1 cellular context compared by ENCODE assay signal in genomic region chr12:121719926-121720414, GRCh38.
TF ChIP-seq lines count a peak whose summit lies in the region.

No MANE protein-coding gene starts in this region.

TF ChIP-seq in HEK293, 187 proteins besides CTCF, POLR2A, EP300 and RAD21 (continued from another document and continues in another):
- TF ChIP-seq ZNF529 (tag by site-specific recombination; IDR thresholded peaks at IDR 0.05; ENCODE audit: insufficient replicate concordance) (no peak), ZNF658 (tag by site-specific recombination; IDR thresholded peaks at IDR 0.05) (no peak), ZNF26 (tag by site-specific recombination; IDR thresholded peaks at IDR 0.05) (no peak), ZFP37 (tag by site-specific recombination; IDR thresholded peaks at IDR 0.05) (peak; percentile 55), ZNF621 (tag by site-specific recombination; IDR thresholded peaks at IDR 0.05) (no peak), YY1 (tag by site-specific recombination; IDR thresholded peaks at IDR 0.05) (no peak), YY2 (tag by site-specific recombination; IDR thresholded peaks at IDR 0.05) (no peak), ZNF266 (tag by site-specific recombination; IDR thresholded peaks at IDR 0.05; ENCODE audit: low read depth) (no peak), GLI4 (tag by site-specific recombination; IDR thresholded peaks at IDR 0.05) (0 out of 2 replicates have a peak, but pooled peaks have one; percentile 32), ZNF623 (tag by site-specific recombination; IDR thresholded peaks at IDR 0.05) (no peak), ZNF544 (tag by site-specific recombination; IDR thresholded peaks at IDR 0.05) (no peak), TSHZ1 (tag by site-specific recombination; IDR thresholded peaks at IDR 0.05; ENCODE audit: borderline replicate concordance) (peak; percentile 96), ZNF10 (tag by site-specific recombination; IDR thresholded peaks at IDR 0.05) (peak; percentile 45; the same call in 1 of the 2 replicates), ZFP69B (tag by site-specific recombination; IDR thresholded peaks at IDR 0.05) (peak; percentile 70; the same call in 1 of the 2 replicates), ZNF140 (tag by site-specific recombination; IDR thresholded peaks at IDR 0.05) (no peak), ZNF777 (tag by site-specific recombination; IDR thresholded peaks at IDR 0.05; ENCODE audit: borderline replicate concordance) (no peak), ZNF335 (tag by site-specific recombination; conservative IDR thresholded peaks at IDR 0.05) (peak; percentile 62), ZNF558 (tag by site-specific recombination; IDR thresholded peaks at IDR 0.05) (no peak), KLF10 (tag by site-specific recombination; IDR thresholded peaks at IDR 0.05) (peak; percentile 64), ZNF366 (tag by site-specific recombination; conservative IDR thresholded peaks at IDR 0.05) (peak; percentile 85), ZNF580 (tag by site-specific recombination; IDR thresholded peaks at IDR 0.05) (no peak), SP7 (tag by site-specific recombination; IDR thresholded peaks at IDR 0.05) (peak; percentile 93), ZBTB21 (tag by site-specific recombination; IDR thresholded peaks at IDR 0.05) (peak; percentile 96), HOXD13 (CRISPR knock-in tag; IDR thresholded peaks at IDR 0.05; ENCODE audit: borderline replicate concordance) (no peak), ZNF311 (tag by site-specific recombination; IDR thresholded peaks at IDR 0.05; ENCODE audit: borderline replicate concordance) (no peak), ZFHX2 (tag by site-specific recombination; conservative IDR thresholded peaks at IDR 0.05) (peak; percentile 93), ZNF362 (tag by site-specific recombination; IDR thresholded peaks at IDR 0.05) (no peak), ZNF501 (tag by site-specific recombination; IDR thresholded peaks at IDR 0.05) (0 out of 2 replicates have a peak, but pooled peaks have one; percentile 38), ZIC2 (tag by site-specific recombination; IDR thresholded peaks at IDR 0.05) (no peak), ZNF138 (tag by site-specific recombination; IDR thresholded peaks at IDR 0.05; ENCODE audit: borderline replicate concordance) (no peak), ZNF530 (tag by site-specific recombination; IDR thresholded peaks at IDR 0.05; ENCODE audit: low read depth) (no peak), ZNF654 (tag by site-specific recombination; IDR thresholded peaks at IDR 0.05; ENCODE audit: low read depth) (no peak), SETDB1 (IDR thresholded peaks at IDR 0.05; ENCODE audit: insufficient read length, low read length) (no peak), ZNF660 (tag by site-specific recombination; IDR thresholded peaks at IDR 0.05) (peak; percentile 37; the same call in 1 of the 2 replicates), ZNF221 (tag by site-specific recombination; IDR thresholded peaks at IDR 0.05; ENCODE audit: borderline replicate concordance) (no peak), ZNF692 (tag by site-specific recombination; IDR thresholded peaks at IDR 0.05) (peak; percentile 70), ZNF18 (tag by site-specific recombination; IDR thresholded peaks at IDR 0.05) (no peak), ZNF514 (tag by site-specific recombination; IDR thresholded peaks at IDR 0.05) (no peak), ZNF629 (tag by site-specific recombination; IDR thresholded peaks at IDR 0.05) (peak; percentile 99), ZNF280C (tag by site-specific recombination; IDR thresholded peaks at IDR 0.05) (no peak), ZNF324 (tag by site-specific recombination; IDR thresholded peaks at IDR 0.05) (peak; percentile 93; the same call in 1 of the 2 replicates), ZNF677 (tag by site-specific recombination; IDR thresholded peaks at IDR 0.05) (no peak), ZNF571 (tag by site-specific recombination; IDR thresholded peaks at IDR 0.05) (no peak), ZNF239 (tag by site-specific recombination; IDR thresholded peaks at IDR 0.05) (no peak), GLIS1 (tag by site-specific recombination; IDR thresholded peaks at IDR 0.05) (peak; percentile 96), ELK4 (IDR thresholded peaks at IDR 0.05; ENCODE audit: borderline replicate concordance, low read depth, low read length) (no peak), ZNF768 (tag by site-specific recombination; IDR thresholded peaks at IDR 0.05) (no peak), ZNF785 (tag by site-specific recombination; IDR thresholded peaks at IDR 0.05) (no peak), ZNF423 (tag by site-specific recombination; IDR thresholded peaks at IDR 0.05) (no peak), ZNF394 (tag by site-specific recombination; IDR thresholded peaks at IDR 0.05; ENCODE audit: borderline replicate concordance) (peak; percentile 46; the same call in 1 of the 2 replicates)
- TF ChIP-seq, protein P1, sequence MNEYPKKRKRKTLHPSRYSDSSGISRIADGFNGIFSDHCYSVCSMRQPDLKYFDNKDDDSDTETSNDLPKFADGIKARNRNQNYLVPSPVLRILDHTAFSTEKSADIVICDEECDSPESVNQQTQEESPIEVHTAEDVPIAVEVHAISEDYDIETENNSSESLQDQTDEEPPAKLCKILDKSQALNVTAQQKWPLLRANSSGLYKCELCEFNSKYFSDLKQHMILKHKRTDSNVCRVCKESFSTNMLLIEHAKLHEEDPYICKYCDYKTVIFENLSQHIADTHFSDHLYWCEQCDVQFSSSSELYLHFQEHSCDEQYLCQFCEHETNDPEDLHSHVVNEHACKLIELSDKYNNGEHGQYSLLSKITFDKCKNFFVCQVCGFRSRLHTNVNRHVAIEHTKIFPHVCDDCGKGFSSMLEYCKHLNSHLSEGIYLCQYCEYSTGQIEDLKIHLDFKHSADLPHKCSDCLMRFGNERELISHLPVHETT (tag by site-specific recombination; IDR thresholded peaks at IDR 0.05), result peak; percentile 89
- TF ChIP-seq, protein P2, sequence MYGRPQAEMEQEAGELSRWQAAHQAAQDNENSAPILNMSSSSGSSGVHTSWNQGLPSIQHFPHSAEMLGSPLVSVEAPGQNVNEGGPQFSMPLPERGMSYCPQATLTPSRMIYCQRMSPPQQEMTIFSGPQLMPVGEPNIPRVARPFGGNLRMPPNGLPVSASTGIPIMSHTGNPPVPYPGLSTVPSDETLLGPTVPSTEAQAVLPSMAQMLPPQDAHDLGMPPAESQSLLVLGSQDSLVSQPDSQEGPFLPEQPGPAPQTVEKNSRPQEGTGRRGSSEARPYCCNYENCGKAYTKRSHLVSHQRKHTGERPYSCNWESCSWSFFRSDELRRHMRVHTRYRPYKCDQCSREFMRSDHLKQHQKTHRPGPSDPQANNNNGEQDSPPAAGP (tag by site-specific recombination; IDR thresholded peaks at IDR 0.05), result peak; percentile 83
